ENCODE assay signal across 8 cellular contexts in the genomic region with DNA sequence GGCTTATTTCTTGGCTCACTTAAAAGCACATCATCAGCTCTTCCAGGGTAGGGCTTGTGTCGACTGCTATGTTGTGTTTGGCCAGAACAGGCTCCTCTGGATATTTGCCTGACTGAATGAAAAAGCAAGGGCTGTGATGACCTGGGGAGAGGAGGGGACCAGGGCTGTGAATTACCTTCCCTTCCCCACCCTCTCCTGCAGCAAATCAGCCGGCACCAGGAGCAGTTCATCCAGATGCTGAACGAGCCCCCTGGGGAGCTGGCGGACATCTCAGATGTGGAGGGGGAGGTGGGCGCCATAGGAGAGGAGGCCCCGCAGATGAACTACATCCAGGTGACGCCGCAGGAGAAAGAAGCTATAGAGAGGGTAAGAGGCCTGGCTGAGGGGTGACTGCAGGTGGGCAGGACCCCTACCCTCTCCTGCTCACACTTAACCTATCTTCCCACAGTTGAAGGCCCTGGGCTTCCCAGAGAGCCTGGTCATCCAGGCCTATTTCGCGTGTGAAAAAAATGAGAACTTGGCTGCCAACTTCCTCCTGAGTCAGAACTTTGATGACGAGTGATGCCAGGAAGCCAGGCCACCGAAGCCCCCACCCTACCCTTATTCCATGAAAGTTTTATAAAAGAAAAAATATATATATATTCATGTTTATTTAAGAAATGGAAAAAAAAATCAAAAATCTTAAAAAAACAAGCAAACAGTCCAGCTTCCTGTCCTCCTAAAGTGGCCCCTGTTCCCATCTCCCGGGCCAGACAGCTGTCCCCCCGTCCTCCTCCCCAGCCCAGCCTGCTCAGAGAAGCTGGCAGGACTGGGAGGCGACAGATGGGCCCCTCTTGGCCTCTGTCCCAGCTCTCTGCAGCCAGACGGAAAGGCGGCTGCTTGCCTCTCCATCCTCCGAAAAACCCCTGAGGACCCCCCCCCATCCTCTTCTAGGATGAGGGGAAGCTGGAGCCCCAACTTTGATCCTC. TPM values are rescaled to one million over a fixed set of nuclear protein-coding genes. Genes with fewer than 3 reads are reported as not detected.
DNase-seq lines count a peak whose midpoint lies in the region; ATAC-seq and TF ChIP-seq lines count a peak whose summit lies in the region.

No MANE protein-coding gene starts in this region.

- no peak for ATAC-seq in GM19328 (IDR thresholded peaks at IDR 0.05; ENCODE audit: unreplicated experiment)
- no peak for ATAC-seq in HG02981 (IDR thresholded peaks at IDR 0.05; ENCODE audit: unreplicated experiment)

- in situ Hi-C loops in G401 (cut with HindIII; ENCODE audit: low sequenced_read_pairs): no loop called here

- no peaks in the 10 kb centered on the region for H3K9me3 ChIP-seq in OCI-LY1 (ENCODE audit: low read length)
- H3K9me3 ChIP-seq in endocrine pancreas (ENCODE audit: control insufficient read depth, low read length): no peaks in the 10 kb centered on the region

- H3K27ac ChIP-seq in OCI-LY1 (ENCODE audit: low read depth, low read length, poor library complexity, severe bottlenecking): peak overlapping the region; percentile 89

- H2AFZ ChIP-seq in OCI-LY1 (ENCODE audit: low read length): no peak overlapping the region

- no peak overlapping the region for H3K4me2 ChIP-seq in OCI-LY1 (ENCODE audit: low read length)

- peaks cover 72% of the 10 kb centered on the region for H3K36me3 ChIP-seq in OCI-LY1 (ENCODE audit: insufficient read depth, low read length)
- peaks cover 11% of the 10 kb centered on the region for H3K36me3 ChIP-seq in endocrine pancreas (ENCODE audit: control insufficient read depth, insufficient read depth, low read length)

- no peaks in the 10 kb centered on the region for H4K20me1 ChIP-seq in OCI-LY1 (ENCODE audit: insufficient read depth, low read length)

- H3K4me3 ChIP-seq in OCI-LY1 (ENCODE audit: low read depth, low read length, poor library complexity, severe bottlenecking) (no peak overlapping the region), endocrine pancreas (ENCODE audit: control insufficient read depth, insufficient read depth, low read length) (no peak overlapping the region)

- H3K27me3 ChIP-seq in OCI-LY1 (ENCODE audit: insufficient read depth, low read length) (no peaks in the 10 kb centered on the region), endocrine pancreas (ENCODE audit: control insufficient read depth, insufficient read depth, low read length) (no peaks in the 10 kb centered on the region)

- H3K79me2 ChIP-seq in OCI-LY1 (ENCODE audit: insufficient read depth, low read length): 0 out of 2 replicates have a peak, but pooled peaks cover under 1% of the 10 kb centered on the region

- H3K4me1 ChIP-seq in OCI-LY1 (ENCODE audit: insufficient read depth, low read length, severe bottlenecking) (peaks cover 28% of the 10 kb centered on the region), endocrine pancreas (ENCODE audit: control insufficient read depth, insufficient read depth, low read length) (no peaks in the 10 kb centered on the region)

- TF ChIP-seq CTCF in OCI-LY1 (IDR thresholded peaks at IDR 0.05; ENCODE audit: low read length): no peak

- H3K9ac ChIP-seq in OCI-LY1 (ENCODE audit: low read length): no peak overlapping the region
- H3K9ac ChIP-seq in endocrine pancreas (ENCODE audit: control insufficient read depth, insufficient read depth, low read length): peak overlapping the region; percentile 8

- DNase-seq in G401 (ENCODE audit: low spot score): peak; percentile 90
- DNase-seq in posterior cingulate gyrus: peak in 9 of 10 donors; percentile 54 to 95 (median 64)
- no peak for DNase-seq in activated CD4-positive, alpha-beta T cell treated with anti-CD3 and anti-CD28 coated beads for 1 hour
- DNase-seq in NOMO-1 treated with DMSO at 0.1 percent for 48 hours (lab: John Stamatoyannopoulos, UW; ENCODE audit: unreplicated experiment): no peak

- H3K9me2 ChIP-seq in OCI-LY1 (ENCODE audit: low read depth, low read length): no peaks in the 10 kb centered on the region

- intact Hi-C loops in posterior cingulate gyrus (cut with DNase I): no loop called here

- peaks cover 14% of the 10 kb centered on the region for H3F3A ChIP-seq in OCI-LY1 (ENCODE audit: insufficient read depth, low read length)

RNA-seq across cellular contexts. Expression of a gene that starts 4.3 kb away (rescaled TPM):
- total RNA-seq in G401 (2014; rRNA removed; shearing (Covaris generic)): 79.7 and 124 TPM in 2 replicates

RNA-seq across cellular contexts. Expression of a gene that starts 7.1 kb away (rescaled TPM):
- total RNA-seq in G401 (2014; rRNA removed; shearing (Covaris generic)): 76.4 and 88.8 TPM in 2 replicates

RNA-seq across cellular contexts. Expression of a gene that starts 14.4 kb away (rescaled TPM):
- total RNA-seq in G401 (2014; rRNA removed; shearing (Covaris generic)): 1,471 and 1,755 TPM in 2 replicates

RNA-seq across cellular contexts. Expression of a gene that starts 16.6 kb away (rescaled TPM):
- total RNA-seq in G401 (2014; rRNA removed; shearing (Covaris generic)): 0.18 TPM in 1 of 2 replicates, not detected in the other

RNA-seq across cellular contexts. Expression of a gene that starts 19.3 kb away (rescaled TPM):
- total RNA-seq in G401 (2014; rRNA removed; shearing (Covaris generic)): 142 and 150 TPM in 2 replicates

Comparison
In these comparisons a context has a peak if more than half of its experiments do, and no peak if none do; other contexts are left out.
1. DNase-seq: peak in G401 (single experiment) and posterior cingulate gyrus (9 of 10); none in activated CD4-positive, alpha-beta T cell treated with anti-CD3 and anti-CD28 coated beads for 1 hour (single experiment) and NOMO-1 treated with DMSO at 0.1 percent for 48 hours (single experiment).